ENCODE assay signal across 3 cellular contexts in genomic region chr12:7176595-7176994, GRCh38.
A peak's percentile ranks its signal among the peaks of the same experiment; 100 is the strongest.
TF ChIP-seq lines count a peak whose summit lies in the region.

No MANE protein-coding gene starts in this region.

TF ChIP-seq in IMR-90, 13 proteins besides CTCF, POLR2A, EP300 and RAD21:
- no peak for TF ChIP-seq RCOR1 (IDR thresholded peaks at IDR 0.05; ENCODE audit: insufficient replicate concordance, low read length)
- TF ChIP-seq CEBPB (IDR thresholded peaks at IDR 0.05; ENCODE audit: low read depth, low read length), result 0 out of 2 replicates have a peak, but pooled peaks have one; percentile 39
- TF ChIP-seq, protein P1, sequence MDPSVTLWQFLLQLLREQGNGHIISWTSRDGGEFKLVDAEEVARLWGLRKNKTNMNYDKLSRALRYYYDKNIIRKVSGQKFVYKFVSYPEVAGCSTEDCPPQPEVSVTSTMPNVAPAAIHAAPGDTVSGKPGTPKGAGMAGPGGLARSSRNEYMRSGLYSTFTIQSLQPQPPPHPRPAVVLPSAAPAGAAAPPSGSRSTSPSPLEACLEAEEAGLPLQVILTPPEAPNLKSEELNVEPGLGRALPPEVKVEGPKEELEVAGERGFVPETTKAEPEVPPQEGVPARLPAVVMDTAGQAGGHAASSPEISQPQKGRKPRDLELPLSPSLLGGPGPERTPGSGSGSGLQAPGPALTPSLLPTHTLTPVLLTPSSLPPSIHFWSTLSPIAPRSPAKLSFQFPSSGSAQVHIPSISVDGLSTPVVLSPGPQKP (IDR thresholded peaks at IDR 0.05; ENCODE audit: borderline replicate concordance, low read depth, low read length), result no peak

TF ChIP-seq in K562, 482 proteins besides CTCF, POLR2A, EP300 and RAD21:
- TF ChIP-seq FOXP1 (CRISPR knock-in tag; IDR thresholded peaks at IDR 0.05) (no peak), CEBPG (CRISPR knock-in tag; IDR thresholded peaks at IDR 0.05) (no peak), CEBPG (tag; conservative IDR thresholded peaks at IDR 0.05 in 1 of 2, IDR thresholded peaks at IDR 0.05 in 1 of 2) (peak in 1 of 2 experiments; percentile 23; a peak in 1 of 4 replicates), FOS (IDR thresholded peaks at IDR 0.05; ENCODE audit: extremely low read depth, insufficient read length) (no peak), CEBPB (tag; IDR thresholded peaks at IDR 0.05) (0 out of 2 replicates have a peak, but pooled peaks have one; percentile 11), RBM39 (optimal IDR thresholded peaks at IDR 0.05; ENCODE audit: low read depth, low read length) (no peak), SAFB (IDR thresholded peaks at IDR 0.05; ENCODE audit: borderline replicate concordance, low read depth, low read length) (no peak), YBX1 (IDR thresholded peaks at IDR 0.05) (no peak)
- TF ChIP-seq, protein P2, sequence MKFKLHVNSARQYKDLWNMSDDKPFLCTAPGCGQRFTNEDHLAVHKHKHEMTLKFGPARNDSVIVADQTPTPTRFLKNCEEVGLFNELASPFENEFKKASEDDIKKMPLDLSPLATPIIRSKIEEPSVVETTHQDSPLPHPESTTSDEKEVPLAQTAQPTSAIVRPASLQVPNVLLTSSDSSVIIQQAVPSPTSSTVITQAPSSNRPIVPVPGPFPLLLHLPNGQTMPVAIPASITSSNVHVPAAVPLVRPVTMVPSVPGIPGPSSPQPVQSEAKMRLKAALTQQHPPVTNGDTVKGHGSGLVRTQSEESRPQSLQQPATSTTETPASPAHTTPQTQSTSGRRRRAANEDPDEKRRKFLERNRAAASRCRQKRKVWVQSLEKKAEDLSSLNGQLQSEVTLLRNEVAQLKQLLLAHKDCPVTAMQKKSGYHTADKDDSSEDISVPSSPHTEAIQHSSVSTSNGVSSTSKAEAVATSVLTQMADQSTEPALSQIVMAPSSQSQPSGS (CRISPR knock-in tag; IDR thresholded peaks at IDR 0.05), result no peak
TF ChIP-seq in K562: peak in this region for 2.

TF ChIP-seq in endothelial cell of umbilical vein, 7 proteins besides CTCF, POLR2A, EP300 and RAD21:
- TF ChIP-seq JUN (IDR thresholded peaks at IDR 0.05; ENCODE audit: borderline replicate concordance, insufficient read depth, insufficient read length, low read depth), result no peak
- no peak for TF ChIP-seq GATA2 (IDR thresholded peaks at IDR 0.05; ENCODE audit: insufficient read depth, insufficient read length, low read depth, low read length)
- no peak for TF ChIP-seq MYC (IDR thresholded peaks at IDR 0.05; ENCODE audit: low read depth, low read length)
- TF ChIP-seq, protein P3, sequence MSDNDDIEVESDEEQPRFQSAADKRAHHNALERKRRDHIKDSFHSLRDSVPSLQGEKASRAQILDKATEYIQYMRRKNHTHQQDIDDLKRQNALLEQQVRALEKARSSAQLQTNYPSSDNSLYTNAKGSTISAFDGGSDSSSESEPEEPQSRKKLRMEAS (IDR thresholded peaks at IDR 0.05; ENCODE audit: insufficient read depth, insufficient read length), result no peak
- no peak for TF ChIP-seq FOS (IDR thresholded peaks at IDR 0.05; ENCODE audit: borderline replicate concordance, insufficient read depth, low read length)
- no peak for TF ChIP-seq EZH2 (IDR thresholded peaks at IDR 0.05; ENCODE audit: borderline replicate concordance, low read depth, low read length, severe bottlenecking)
